In genomic region chr10:43823237-43823605, GRCh38 we compare ENCODE assay signal across 21 cellular contexts.
DNase-seq lines count a peak whose midpoint lies in the region; ATAC-seq and TF ChIP-seq lines count a peak whose summit lies in the region.
"Had no signal": no experiment of that assay in that cellular context is flagged by ENCODE, and none has a peak within 500 bp of the region (broad histone marks: within the 10 kb centered on the region; RNA-seq: fewer than 3 reads in every experiment).

No MANE protein-coding gene starts in this region.

- no peak for TF ChIP-seq CTCF in heart right ventricle (IDR thresholded peaks at IDR 0.05)
- no peak for TF ChIP-seq CTCF in ascending aorta (IDR thresholded peaks at IDR 0.05)
- TF ChIP-seq CTCF in vagina (IDR thresholded peaks at IDR 0.05) = no peak
- no peak for TF ChIP-seq CTCF in spleen (IDR thresholded peaks at IDR 0.05 in 8 of 11, conservative IDR thresholded peaks at IDR 0.05 in 3 of 11)

- H3K27me3 ChIP-seq in heart right ventricle (no peaks in the 10 kb centered on the region), ascending aorta (no peaks in the 10 kb centered on the region), muscle layer of colon (ENCODE audit: control insufficient read depth in 1 of 2, insufficient read depth in 2 of 2, low read length in 2 of 2) (no peaks in the 10 kb centered on the region), vagina (no peaks in the 10 kb centered on the region), spleen (replicated peaks in 1 of 7) (peaks cover 0 to 4% (median 0%) of the 10 kb centered on the region in 7 donors)
- H3K27me3 ChIP-seq: Peyer's patch had no signal

- H3K4me1 ChIP-seq in heart right ventricle (peaks cover 14 to 60% (median 50%) of the 10 kb centered on the region in 9 donors), ascending aorta (peaks cover 6 to 40% of the 10 kb centered on the region in 2 donors), muscle layer of colon (ENCODE audit: insufficient read depth, low read length) (peaks cover 5% of the 10 kb centered on the region), vagina (peaks cover 37% of the 10 kb centered on the region), spleen (peaks cover 0 to 15% (median 4%) of the 10 kb centered on the region in 6 donors)

- intact Hi-C loops in heart right ventricle (cut with DNase I) = loop anchor here in 2 of 10 donors (5.0 to 10.0 kb wide), 2 partner anchors 131 to 562 kb away; partner anchors contain the start of gene CXCL12 (in 1 of the 2)
- intact Hi-C loops in Right ventricle myocardium inferior (cut with DNase I) = no loop called here
- intact Hi-C loops in ascending aorta (cut with DNase I) = loop anchor here (5.0 kb wide), 1 partner anchor 1149 kb away; no protein-coding TSS in a partner anchor
- intact Hi-C loops in vagina (cut with DNase I) = no loop called here
- intact Hi-C loops in spleen (cut with DNase I; ENCODE audit: low total_unique reads) = no loop called here

- peaks cover 0 to 8% (median 0%) of the 10 kb centered on the region in 11 donors for H3K9me3 ChIP-seq in heart right ventricle
- no peaks in the 10 kb centered on the region for H3K9me3 ChIP-seq in ascending aorta
- H3K9me3 ChIP-seq in muscle layer of colon (ENCODE audit: low read length) = no peaks in the 10 kb centered on the region
- no peaks in the 10 kb centered on the region for H3K9me3 ChIP-seq in vagina
- H3K9me3 ChIP-seq in spleen = no peaks in the 10 kb centered on the region
- H3K9me3 ChIP-seq: Peyer's patch had no signal

- H3K36me3 ChIP-seq in heart right ventricle (no peaks in the 10 kb centered on the region), ascending aorta (no peaks in the 10 kb centered on the region), muscle layer of colon (ENCODE audit: insufficient read depth, low read length) (no peaks in the 10 kb centered on the region), vagina (no peaks in the 10 kb centered on the region), spleen (no peaks in the 10 kb centered on the region)
- H3K36me3 ChIP-seq: Peyer's patch, WERI-Rb-1 had no signal

- H3K27ac ChIP-seq in heart right ventricle (peak overlapping the region in 9 of 10 donors; percentile 29 to 96 (median 87)), ascending aorta (peak overlapping the region; percentile 88), muscle layer of colon (ENCODE audit: low read depth, low read length) (peak overlapping the region; percentile 51), vagina (peak overlapping the region; percentile 87), spleen (peak overlapping the region in 2 of 8 donors; percentile 27 to 37)
- H3K27ac ChIP-seq: WERI-Rb-1 had no signal

- DNase-seq in heart right ventricle (no peak), Right ventricle myocardium inferior (ENCODE audit: missing footprints) (no peak), ascending aorta (ENCODE audit: low spot score in 2 of 2) (no peak), vagina (ENCODE audit: extremely low spot score in 2 of 2) (no peak), islet precursor cell (no peak), DMS53 (lab: John Stamatoyannopoulos, UW) (no peak), spleen (no peak)
- DNase-seq: activated naive CD4-positive, alpha-beta T cell treated with anti-CD3 and anti-CD28 coated beads, Interleukin-2, amount 10 ng/mL, durations not matched to agents 7 days and 5 days; activated T-cell treated with anti-CD3 and anti-CD28 coated beads, Interleukin-2, amount 50 U/mL, for 1 hour; CD4-positive, alpha-beta memory T cell; cortex of kidney; GOT3; mesendoderm; naive thymus-derived CD8-positive, alpha-beta T cell; NCI-H1417 treated with DMSO at 0.1 percent for 48 hours; NCI-H524; Peyer's patch; stimulated activated CD4-positive, alpha-beta T cell treated with anti-CD3 and anti-CD28 coated beads, Interleukin-2, amount 100 ng/mL, for 48 hours; stimulated activated naive CD8-positive, alpha-beta T cell treated with anti-CD3 and anti-CD28 coated beads, Interleukin-15, Interleukin-2, amounts not matched to agents 100 U/mL and 50 U/mL, for 24 hours; WERI-Rb-1 had no signal

- H3K4me3 ChIP-seq in heart right ventricle (no peak overlapping the region), ascending aorta (no peak overlapping the region), muscle layer of colon (ENCODE audit: low read depth in 1 of 2, low read length in 2 of 2) (no peak overlapping the region), vagina (no peak overlapping the region), spleen (no peak overlapping the region)
- H3K4me3 ChIP-seq: Peyer's patch had no signal

- TF ChIP-seq POLR2A in vagina (IDR thresholded peaks at IDR 0.05) (no peak), spleen (IDR thresholded peaks at IDR 0.05) (no peak)

- no peak overlapping the region for H3K9ac ChIP-seq in muscle layer of colon (ENCODE audit: low read length)

- ATAC-seq in heart right ventricle = no peak
- ATAC-seq in Right ventricle myocardium inferior = no peak
- ATAC-seq: naive thymus-derived CD8-positive, alpha-beta T cell had no signal
